21 cellular contexts compared by ENCODE assay signal in the genomic region with DNA sequence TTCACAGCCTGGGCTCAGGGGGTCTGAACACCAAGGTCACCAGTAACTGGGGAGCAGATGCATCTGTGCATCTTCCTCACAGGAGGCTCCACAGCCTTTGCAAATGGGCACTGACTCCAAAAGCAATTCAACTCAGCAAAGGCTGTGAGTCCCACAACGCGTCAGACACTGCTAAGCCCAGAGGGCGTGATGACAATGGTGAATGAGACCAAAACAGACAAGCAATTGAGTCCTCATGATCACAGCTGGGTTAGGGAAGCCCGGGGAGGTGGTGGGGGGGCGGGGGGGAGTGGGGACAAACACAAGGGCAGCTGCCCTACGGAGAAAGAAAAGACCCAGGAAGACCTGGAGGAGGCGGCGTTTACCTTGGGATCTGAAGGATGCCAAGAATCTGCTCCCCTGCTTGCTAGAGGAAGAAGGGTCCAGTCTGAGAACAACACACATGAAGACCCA.
DNase-seq lines count a peak whose midpoint lies in the region; ATAC-seq and TF ChIP-seq lines count a peak whose summit lies in the region.
"Had no signal": no experiment of that assay in that cellular context is flagged by ENCODE, and none has a peak within 500 bp of the region (broad histone marks: within the 10 kb centered on the region; RNA-seq: fewer than 3 reads in every experiment).

No MANE protein-coding gene starts in this region.

- no peaks in the 10 kb centered on the region for H3K36me3 Mint-ChIP-seq in neural progenitor cell
- H3K36me3 Mint-ChIP-seq: activated naive CD4-positive, alpha-beta T cell treated with anti-CD3 and anti-CD28 coated beads, Interleukin-2, amount 50 U/mL, for 24 hours had no signal

- H3K4me1 ChIP-seq in NT2/D1 (ENCODE audit: insufficient read depth, insufficient read length), result peaks cover 6% of the 10 kb centered on the region
- H3K4me1 ChIP-seq in neural progenitor cell, result peaks cover under 1% of the 10 kb centered on the region
- H3K4me1 ChIP-seq: A549, upper lobe of left lung had no signal

- H3K4me2 ChIP-seq in neural progenitor cell, result no peak overlapping the region
- H3K4me2 ChIP-seq: A549 had no signal

- H3K79me2 ChIP-seq in neural progenitor cell (ENCODE audit: low read depth), result no peaks in the 10 kb centered on the region

- H3K4me1 Mint-ChIP-seq in neural progenitor cell, result no peaks in the 10 kb centered on the region
- H3K4me1 Mint-ChIP-seq: activated naive CD4-positive, alpha-beta T cell treated with anti-CD3 and anti-CD28 coated beads, Interleukin-2, amount 50 U/mL, for 24 hours; B cell had no signal

- H3K27me3 ChIP-seq in NT2/D1 (ENCODE audit: insufficient read depth, insufficient read length), result no peaks in the 10 kb centered on the region
- no peaks in the 10 kb centered on the region for H3K27me3 ChIP-seq in neural progenitor cell
- H3K27me3 ChIP-seq: upper lobe of left lung had no signal

- intact Hi-C loops in head of caudate nucleus (cut with DNase I) (no loop called here), Right ventricle myocardium inferior (cut with DNase I) (no loop called here)

- no peak for TF ChIP-seq CTCF in neural progenitor cell (IDR thresholded peaks at IDR 0.05)

- no peak overlapping the region for H3K4me3 Mint-ChIP-seq in neural progenitor cell
- H3K4me3 Mint-ChIP-seq: activated naive CD4-positive, alpha-beta T cell treated with anti-CD3 and anti-CD28 coated beads, Interleukin-2, amount 50 U/mL, for 24 hours; B cell had no signal

- H3K9me3 ChIP-seq in NT2/D1 (ENCODE audit: insufficient read depth, low read length), result no peaks in the 10 kb centered on the region
- peaks cover 3% of the 10 kb centered on the region for H3K9me3 ChIP-seq in neural progenitor cell (ENCODE audit: low read depth)
- H3K9me3 ChIP-seq: upper lobe of left lung had no signal

- H3K36me3 ChIP-seq in NT2/D1 (ENCODE audit: insufficient read depth, insufficient read length, low read length) (no peaks in the 10 kb centered on the region), neural progenitor cell (no peaks in the 10 kb centered on the region)
- H3K36me3 ChIP-seq: upper lobe of left lung had no signal

- no peak overlapping the region for H2AFZ ChIP-seq in neural progenitor cell (replicated peaks)

- DNase-seq in Ammon's horn (ENCODE audit: low spot score) (peak; percentile 90), NT2/D1 (ENCODE audit: low read depth, low spot score) (peak; percentile 25), head of caudate nucleus (peak in 41 of 42 donors; percentile 6 to 87 (median 72)), neural progenitor cell (ENCODE audit: low spot score) (peak; percentile 27), erythroblast (lab: John Stamatoyannopoulos, UW) (no peak), Right ventricle myocardium inferior (ENCODE audit: missing footprints) (no peak)
- DNase-seq in stimulated activated CD4-positive, alpha-beta T cell treated with anti-CD3 and anti-CD28 coated beads, Interleukin-2, amount 100 ng/mL, for 48 hours, result no peak
- DNase-seq: activated CD4-positive, alpha-beta T cell treated with anti-CD3 and anti-CD28 coated beads, Interleukin-2, amount 50 U/mL, for 4 hours; activated CD4-positive, CD25-positive, alpha-beta regulatory T cell; activated CD8-positive, alpha-beta memory T cell treated with anti-CD3 and anti-CD28 coated beads, Interleukin-2, amount 50 U/mL, for 4 hours; DMS53; NCI-H1048; NCI-H2081; NCI-H345; OCI-M1; T1000 had no signal

- no peaks in the 10 kb centered on the region for H4K20me1 ChIP-seq in neural progenitor cell (ENCODE audit: low read depth)

- H3K4me3 ChIP-seq in NT2/D1 (ENCODE audit: insufficient read length, low read depth) (no peak overlapping the region), neural progenitor cell (no peak overlapping the region)
- H3K4me3 ChIP-seq: A549, upper lobe of left lung had no signal

- H3K27ac Mint-ChIP-seq in neural progenitor cell, result no peak overlapping the region
- H3K27ac Mint-ChIP-seq: activated naive CD4-positive, alpha-beta T cell treated with anti-CD3 and anti-CD28 coated beads, Interleukin-2, amount 50 U/mL, for 24 hours; B cell had no signal

- no peaks in the 10 kb centered on the region for H3K9me3 Mint-ChIP-seq in neural progenitor cell
- H3K9me3 Mint-ChIP-seq: activated naive CD4-positive, alpha-beta T cell treated with anti-CD3 and anti-CD28 coated beads, Interleukin-2, amount 50 U/mL, for 24 hours had no signal

- H3K27ac ChIP-seq in neural progenitor cell, result no peak overlapping the region
- H3K27ac ChIP-seq: A549, upper lobe of left lung had no signal

- ATAC-seq in HG02852 (IDR thresholded peaks at IDR 0.05; ENCODE audit: unreplicated experiment) (no peak), Right ventricle myocardium inferior (no peak)

- no peak overlapping the region for H3K9ac ChIP-seq in NT2/D1 (ENCODE audit: insufficient read length, low read depth)
- H3K9ac ChIP-seq in neural progenitor cell, result no peak overlapping the region

- peaks cover 4% of the 10 kb centered on the region for H3F3A ChIP-seq in neural progenitor cell (ENCODE audit: low read depth)

- no peak for TF ChIP-seq POLR2A in erythroblast (IDR thresholded peaks at IDR 0.05; ENCODE audit: low read length)

- peaks cover 5% of the 10 kb centered on the region for H3K27me3 Mint-ChIP-seq in neural progenitor cell (ENCODE audit: insufficient read depth, low read depth)

Comparison
In these comparisons a context has a peak if more than half of its experiments do, and no peak if none do; other contexts are left out.
1. DNase-seq: peak in Ammon's horn (single experiment), NT2/D1 (single experiment), head of caudate nucleus (41 of 42) and neural progenitor cell (single experiment); none in stimulated activated CD4-positive, alpha-beta T cell treated with anti-CD3 and anti-CD28 coated beads, Interleukin-2, amount 100 ng/mL, for 48 hours (0 of 2), erythroblast (0 of 2) and Right ventricle myocardium inferior (single experiment).